Comparison of ENCODE assay signal across 13 cellular contexts in genomic region chr18:2536493-2536892, GRCh38. TPM values are rescaled to one million over a fixed set of nuclear protein-coding genes. Genes with fewer than 3 reads are reported as not detected.
DNase-seq lines count a peak whose midpoint lies in the region; ATAC-seq lines count a peak whose summit lies in the region.
"Had no signal": no experiment of that assay in that cellular context is flagged by ENCODE, and none has a peak within 500 bp of the region (broad histone marks: within the 10 kb centered on the region; RNA-seq: fewer than 3 reads in every experiment).

No MANE protein-coding gene starts in this region.

- peaks cover 36% of the 10 kb centered on the region for H3K36me3 Mint-ChIP-seq in stimulated activated memory B cell treated with anti-CD40 and anti-IgM and Interleukin-4, amounts not matched to agents 10 μg/mL and 1 μg/mL and 100 μg/mL, for 72 hours
- peaks cover 3% of the 10 kb centered on the region in 2 donors for H3K36me3 Mint-ChIP-seq in activated T-cell treated with anti-CD3 and anti-CD28 coated beads, Interleukin-2, amount 50 U/mL, for 72 hours (ENCODE audit: insufficient read depth in 2 of 2)

- DNase-seq in GM04504 (ENCODE audit: low read depth), result peak; percentile 3
- DNase-seq in amniotic stem cell (lab: John Stamatoyannopoulos, UW), result peak; percentile 55
- DNase-seq in foreskin melanocyte, result peak; percentile 56
- DNase-seq in stimulated activated CD4-positive, alpha-beta T cell treated with anti-CD3 and anti-CD28 coated beads, Interleukin-12 subunit alpha, Interleukin-12 subunit beta, amount 100 ng/mL, for 4 hours, result no peak
- DNase-seq in activated T-cell treated with anti-CD3 and anti-CD28 coated beads, Interleukin-2, amount 50 U/mL, for 72 hours, result no peak
- DNase-seq in stimulated activated CD8-positive, alpha-beta memory T cell treated with anti-CD3 and anti-CD28 coated beads, Interleukin-4, amount 100 ng/mL, for 48 hours, result no peak
- no peak for DNase-seq in kidney tubule cell (ENCODE audit: low spot score)
- DNase-seq: activated CD4-positive, alpha-beta T cell treated with anti-CD3 and anti-CD28 coated beads, Interleukin-2, amount 10 ng/mL, durations not matched to agents 7 days and 5 days; activated effector memory CD4-positive, alpha-beta T cell treated with Interleukin-2 at 50 U/mL for 16 hours; NCI-H2227 treated with DMSO at 0.1 percent for 48 hours; T-helper 17 cell had no signal

- H3K4me3 Mint-ChIP-seq in stimulated activated memory B cell treated with anti-CD40 and anti-IgM and Interleukin-4, amounts not matched to agents 10 μg/mL and 1 μg/mL and 100 μg/mL, for 72 hours, result no peak overlapping the region
- no peak overlapping the region for H3K4me3 Mint-ChIP-seq in activated T-cell treated with anti-CD3 and anti-CD28 coated beads, Interleukin-2, amount 50 U/mL, for 72 hours
- H3K4me3 Mint-ChIP-seq: activated CD4-positive, alpha-beta T cell treated with anti-CD3 and anti-CD28 coated beads, Interleukin-2, amount 10 ng/mL, durations not matched to agents 7 days and 5 days; natural killer cell treated with Interleukin-12 subunit alpha and Interleukin-12 subunit beta and Interleukin-15 and Interleukin-18, amount 100 ng/mL, for 72 hours; T-helper 17 cell had no signal

- no peak for ATAC-seq in stimulated activated memory B cell treated with anti-CD40 and anti-IgM and Interleukin-4, amounts not matched to agents 10 μg/mL and 1 μg/mL and 100 μg/mL, for 72 hours
- ATAC-seq in activated T-cell treated with anti-CD3 and anti-CD28 coated beads, Interleukin-2, amount 50 U/mL, for 72 hours (replicated peaks in 1 of 2), result no peak
- ATAC-seq: natural killer cell treated with Interleukin-12 subunit alpha and Interleukin-12 subunit beta and Interleukin-15 and Interleukin-18, amount 100 ng/mL, for 72 hours; T-helper 17 cell had no signal

- peak overlapping the region; percentile 53 for H3K27ac Mint-ChIP-seq in stimulated activated memory B cell treated with anti-CD40 and anti-IgM and Interleukin-4, amounts not matched to agents 10 μg/mL and 1 μg/mL and 100 μg/mL, for 72 hours
- H3K27ac Mint-ChIP-seq in activated T-cell treated with anti-CD3 and anti-CD28 coated beads, Interleukin-2, amount 50 U/mL, for 72 hours, result no peak overlapping the region
- H3K27ac Mint-ChIP-seq: activated CD4-positive, alpha-beta T cell treated with anti-CD3 and anti-CD28 coated beads, Interleukin-2, amount 10 ng/mL, durations not matched to agents 7 days and 5 days; natural killer cell treated with Interleukin-12 subunit alpha and Interleukin-12 subunit beta and Interleukin-15 and Interleukin-18, amount 100 ng/mL, for 72 hours; T-helper 17 cell had no signal

- H3K4me1 Mint-ChIP-seq in stimulated activated memory B cell treated with anti-CD40 and anti-IgM and Interleukin-4, amounts not matched to agents 10 μg/mL and 1 μg/mL and 100 μg/mL, for 72 hours, result peaks cover 27% of the 10 kb centered on the region
- H3K4me1 Mint-ChIP-seq in activated T-cell treated with anti-CD3 and anti-CD28 coated beads, Interleukin-2, amount 50 U/mL, for 72 hours (ENCODE audit: low read depth), result no peaks in the 10 kb centered on the region
- H3K4me1 Mint-ChIP-seq: activated CD4-positive, alpha-beta T cell treated with anti-CD3 and anti-CD28 coated beads, Interleukin-2, amount 10 ng/mL, durations not matched to agents 7 days and 5 days had no signal

- H3K27me3 Mint-ChIP-seq in stimulated activated memory B cell treated with anti-CD40 and anti-IgM and Interleukin-4, amounts not matched to agents 10 μg/mL and 1 μg/mL and 100 μg/mL, for 72 hours, result no peaks in the 10 kb centered on the region
- H3K27me3 Mint-ChIP-seq in activated T-cell treated with anti-CD3 and anti-CD28 coated beads, Interleukin-2, amount 50 U/mL, for 72 hours (ENCODE audit: low read depth), result no peaks in the 10 kb centered on the region
- H3K27me3 Mint-ChIP-seq: activated CD4-positive, alpha-beta T cell treated with anti-CD3 and anti-CD28 coated beads, Interleukin-2, amount 10 ng/mL, durations not matched to agents 7 days and 5 days; natural killer cell treated with Interleukin-12 subunit alpha and Interleukin-12 subunit beta and Interleukin-15 and Interleukin-18, amount 100 ng/mL, for 72 hours; T-helper 17 cell had no signal

- H3K9me3 Mint-ChIP-seq in stimulated activated memory B cell treated with anti-CD40 and anti-IgM and Interleukin-4, amounts not matched to agents 10 μg/mL and 1 μg/mL and 100 μg/mL, for 72 hours, result no peaks in the 10 kb centered on the region
- H3K9me3 Mint-ChIP-seq in activated T-cell treated with anti-CD3 and anti-CD28 coated beads, Interleukin-2, amount 50 U/mL, for 72 hours, result peaks cover 0 to 1% of the 10 kb centered on the region in 2 donors
- H3K9me3 Mint-ChIP-seq: activated CD4-positive, alpha-beta T cell treated with anti-CD3 and anti-CD28 coated beads, Interleukin-2, amount 10 ng/mL, durations not matched to agents 7 days and 5 days; natural killer cell treated with Interleukin-12 subunit alpha and Interleukin-12 subunit beta and Interleukin-15 and Interleukin-18, amount 100 ng/mL, for 72 hours had no signal

RNA-seq across cellular contexts. Expression of gene METTL4, which starts 34.8 kb away (rescaled TPM):
- 10 to 100 TPM; 23.1 to 28.3 TPM for total RNA-seq in activated T-cell treated with anti-CD3 and anti-CD28 coated beads, Interleukin-2, amount 50 U/mL, for 72 hours

RNA-seq across cellular contexts. Expression of gene NDC80, which starts 34.9 kb away (rescaled TPM):
- 100 to 1,000 TPM in 1 of 2 donors, 10 to 100 TPM in 1; 82.0 to 113 TPM for total RNA-seq in activated T-cell treated with anti-CD3 and anti-CD28 coated beads, Interleukin-2, amount 50 U/mL, for 72 hours

Comparison
In these comparisons a context has a peak if more than half of its experiments do, and no peak if none do; other contexts are left out.
1. DNase-seq: peak in GM04504 (single experiment), amniotic stem cell (single experiment) and foreskin melanocyte (single experiment); none in stimulated activated CD4-positive, alpha-beta T cell treated with anti-CD3 and anti-CD28 coated beads, Interleukin-12 subunit alpha, Interleukin-12 subunit beta, amount 100 ng/mL, for 4 hours (single experiment), activated T-cell treated with anti-CD3 and anti-CD28 coated beads, Interleukin-2, amount 50 U/mL, for 72 hours (0 of 2), stimulated activated CD8-positive, alpha-beta memory T cell treated with anti-CD3 and anti-CD28 coated beads, Interleukin-4, amount 100 ng/mL, for 48 hours (single experiment) and kidney tubule cell (single experiment).